Comparison of ENCODE assay signal across 7 cellular contexts in genomic region chr12:77834618-77835017, GRCh38.
"Had no signal": no experiment of that assay in that cellular context is flagged by ENCODE, and none has a peak within 500 bp of the region (broad histone marks: within the 10 kb centered on the region; RNA-seq: fewer than 3 reads in every experiment).

No MANE protein-coding gene starts in this region.

- H3K27ac ChIP-seq: HL-60 had no signal

- FAIRE-seq: H1, H54 had no signal

- DNase-seq: H9, HCEC 1CT, KG1 had no signal

- H3K4me3 ChIP-seq: GM23338 had no signal

- ATAC-seq: GM23338 had no signal

- H3K4me2 ChIP-seq: GM23338 had no signal

- H2AFZ ChIP-seq: GM23338 had no signal
